Comparison of ENCODE assay signal across 1 cellular context in genomic region chr7:150740053-150740452, GRCh38.
TF ChIP-seq lines count a peak whose summit lies in the region.

No MANE protein-coding gene starts in this region.

TF ChIP-seq in H1, 55 proteins besides CTCF, POLR2A, EP300 and RAD21:
- TF ChIP-seq ASH2L (IDR thresholded peaks at IDR 0.05; ENCODE audit: low read length) (no peak), ZNF274 (IDR thresholded peaks at IDR 0.05; ENCODE audit: borderline replicate concordance, extremely low read depth, low read length) (no peak), SUZ12 (IDR thresholded peaks at IDR 0.05; ENCODE audit: low read length) (peak; percentile 31; the same call in 1 of the 2 replicates), CTBP2 (IDR thresholded peaks at IDR 0.05; ENCODE audit: borderline replicate concordance, insufficient read depth, insufficient read length, low read length) (no peak)
